In genomic region chr2:56185582-56186046, GRCh38 we compare ENCODE assay signal across 8 cellular contexts. TPM values are rescaled to one million over a fixed set of nuclear protein-coding genes. Genes with fewer than 3 reads are reported as not detected.
DNase-seq lines count a peak whose midpoint lies in the region; ATAC-seq and TF ChIP-seq lines count a peak whose summit lies in the region.

No MANE protein-coding gene starts in this region.

- H3K27ac ChIP-seq in breast epithelium (peak overlapping the region in 1 of 2 donors; percentile 13), temporal lobe (ENCODE audit: low read depth, low read length) (peak overlapping the region; percentile 57)

- intact Hi-C loops in breast epithelium (cut with DNase I; ENCODE audit: low total_unique reads): loop anchor here (10.0 kb wide), 1 partner anchor 1329 kb away; no protein-coding TSS in a partner anchor

- no peak for ATAC-seq in GM19397 (IDR thresholded peaks at IDR 0.05; ENCODE audit: unreplicated experiment)

- no peaks in the 10 kb centered on the region for H3K9me3 ChIP-seq in breast epithelium

- TF ChIP-seq POLR2A in breast epithelium (IDR thresholded peaks at IDR 0.05): no peak

- no peaks in the 10 kb centered on the region for H3K36me3 ChIP-seq in breast epithelium

- no peaks in the 10 kb centered on the region for H3K4me1 ChIP-seq in breast epithelium

- H3K27me3 ChIP-seq in breast epithelium: no peaks in the 10 kb centered on the region

- DNase-seq in AG20443 (ENCODE audit: low spot score) (peak; percentile 72), HuH-7 (ENCODE audit: low spot score) (peak; percentile 54), breast epithelium (ENCODE audit: low spot score in 2 of 2) (no peak), left kidney (ENCODE audit: low read depth, low spot score) (peak; percentile 72), NCI-H128 (lab: John Stamatoyannopoulos, UW; ENCODE audit: unreplicated experiment) (no peak), GOT3 (lab: John Stamatoyannopoulos, UW) (no peak)

- peak overlapping the region; percentile 60 to 80 (median 65) for H3K4me3 ChIP-seq in breast epithelium

- peak in 1 of 3 donors; percentile 17 for TF ChIP-seq CTCF in breast epithelium (IDR thresholded peaks at IDR 0.05)

RNA-seq across cellular contexts. Expression of gene CCDC85A, which starts 1.8 kb away (rescaled TPM):
- total RNA-seq in breast epithelium (10 to 100 TPM in 1 of 3 donors, 1 to 10 TPM in 2; 3.1 to 11.5 (median 7.5) TPM), temporal lobe (22.1 TPM)

Comparison
In these comparisons a context has a peak if more than half of its experiments do, and no peak if none do; other contexts are left out.
1. DNase-seq: peak in AG20443 (single experiment), HuH-7 (single experiment) and left kidney (single experiment); none in breast epithelium (0 of 2), NCI-H128 (single experiment) and GOT3 (single experiment).